17 cellular contexts compared by ENCODE assay signal in the genomic region with DNA sequence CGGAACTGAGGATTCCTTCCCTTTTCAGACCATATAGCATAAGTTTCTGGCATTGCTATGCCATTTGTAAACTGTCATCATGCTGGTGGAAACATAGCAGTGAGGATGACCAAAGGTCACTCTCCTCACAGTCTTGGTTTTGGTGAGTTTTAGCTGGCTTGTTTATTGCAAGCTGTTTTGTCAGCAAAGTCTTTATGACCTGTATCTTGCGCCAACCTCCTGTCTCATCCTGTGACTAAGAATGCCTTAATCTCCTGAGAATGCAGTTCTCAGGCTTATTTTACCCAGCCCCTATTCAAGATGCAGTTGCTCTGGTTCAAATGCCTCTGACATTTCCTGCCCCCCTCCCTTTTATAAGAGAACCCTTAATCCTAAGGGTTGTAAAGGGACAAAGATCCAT.
A peak's percentile ranks its signal among the peaks of the same experiment; 100 is the strongest.
DNase-seq lines count a peak whose midpoint lies in the region; ATAC-seq, FAIRE-seq and TF ChIP-seq lines count a peak whose summit lies in the region.
"Had no signal": no experiment of that assay in that cellular context is flagged by ENCODE, and none has a peak within 500 bp of the region (broad histone marks: within the 10 kb centered on the region; RNA-seq: fewer than 3 reads in every experiment).

No MANE protein-coding gene starts in this region.

- peak; percentile 13 for DNase-seq in HTR-8/SVneo (ENCODE audit: insufficient read length, low spot score)
- peak; percentile 29 for DNase-seq in brain microvascular endothelial cell
- peak; percentile 84 for DNase-seq in iris pigment epithelial cell (ENCODE audit: low read depth)
- DNase-seq in stimulated activated naive CD4-positive, alpha-beta T cell (lab: John Stamatoyannopoulos, UW): no peak
- no peak for DNase-seq in DMS 273 treated with DMSO at 0.1 percent for 48 hours (lab: John Stamatoyannopoulos, UW)
- no peak for DNase-seq in HK-2 (ENCODE audit: unreplicated experiment)
- DNase-seq: activated T-cell treated with anti-CD3 and anti-CD28 coated beads, Interleukin-2, amount 50 U/mL, for 72 hours; amniotic stem cell; CD8-positive, alpha-beta T cell; GDM1; NCI-H2029; NCI-H774; stimulated activated naive B cell treated with anti-CD40 and anti-IgM and Interleukin-4, amounts not matched to agents 10 μg/mL and 1 μg/mL and 100 μg/mL, for 72 hours had no signal

- in situ Hi-C loops in brain microvascular endothelial cell (cut with HindIII; ENCODE audit: low pct_ligation_motif_present, low sequenced_read_pairs): no loop called here

- no peak for ATAC-seq in HG02642 (IDR thresholded peaks at IDR 0.05; ENCODE audit: poor library complexity, unreplicated experiment)
- ATAC-seq: activated T-cell treated with anti-CD3 and anti-CD28 coated beads, Interleukin-2, amount 50 U/mL, for 72 hours; CD8-positive, alpha-beta T cell; Right ventricle myocardium inferior; stimulated activated naive B cell treated with anti-CD40 and anti-IgM and Interleukin-4, amounts not matched to agents 10 μg/mL and 1 μg/mL and 100 μg/mL, for 72 hours had no signal

- H3K4me3 ChIP-seq in brain microvascular endothelial cell (ENCODE audit: low read depth, low read length): no peak overlapping the region
- H3K4me3 ChIP-seq: vagina had no signal

- H3K27ac ChIP-seq in brain microvascular endothelial cell: no peak overlapping the region
- H3K27ac ChIP-seq: vagina had no signal

- H3K36me3 ChIP-seq in brain microvascular endothelial cell (replicated peaks): no peaks in the 10 kb centered on the region
- H3K36me3 ChIP-seq: vagina had no signal

- no peaks in the 10 kb centered on the region for H3K27me3 ChIP-seq in brain microvascular endothelial cell (replicated peaks)
- H3K27me3 ChIP-seq: vagina had no signal

- TF ChIP-seq CTCF in brain microvascular endothelial cell (IDR thresholded peaks at IDR 0.05; ENCODE audit: low read depth, low read length, missing control alignments): no peak

- FAIRE-seq in HTR-8/SVneo (lab: Jason Lieb, UNC): no peak
- FAIRE-seq: H54 had no signal

Comparison
In these comparisons a context has a peak if more than half of its experiments do, and no peak if none do; other contexts are left out.
1. DNase-seq: peak in HTR-8/SVneo (single experiment), brain microvascular endothelial cell (single experiment) and iris pigment epithelial cell (single experiment); none in stimulated activated naive CD4-positive, alpha-beta T cell (0 of 6), DMS 273 treated with DMSO at 0.1 percent for 48 hours (single experiment) and HK-2 (single experiment).